8 cellular contexts compared by ENCODE assay signal in the genomic region with DNA sequence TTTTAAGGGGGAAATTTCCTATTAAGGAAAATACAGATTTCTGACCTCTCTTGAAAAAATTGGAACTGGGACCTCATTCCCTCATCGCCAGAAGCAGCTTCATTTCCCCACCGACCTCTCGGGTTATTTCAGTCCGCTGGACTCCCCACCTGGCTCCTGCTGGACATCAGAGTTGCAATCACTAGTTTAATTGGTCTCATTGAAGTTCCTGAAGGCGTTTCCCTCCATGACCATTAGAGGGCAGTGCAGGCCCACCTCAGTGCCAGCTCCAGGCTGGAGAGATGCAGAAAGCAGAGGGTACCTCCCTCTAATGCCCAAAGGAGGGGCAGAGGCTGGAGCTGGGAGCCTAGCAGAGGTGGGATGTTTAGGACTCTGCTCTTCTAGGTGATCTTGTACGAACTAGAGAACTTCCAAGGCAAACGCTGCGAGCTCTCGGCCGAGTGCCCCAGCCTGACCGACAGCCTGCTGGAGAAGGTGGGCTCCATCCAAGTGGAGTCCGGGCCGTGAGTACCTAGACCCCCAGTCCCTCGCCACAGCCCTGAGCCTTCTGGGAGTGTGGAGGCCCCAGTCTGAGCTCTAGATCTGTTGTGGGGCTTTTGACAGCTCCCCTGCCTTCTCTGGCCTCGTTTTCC. TPM values are rescaled to one million over a fixed set of nuclear protein-coding genes. Genes with fewer than 3 reads are reported as not detected.
DNase-seq lines count a peak whose midpoint lies in the region; ATAC-seq and TF ChIP-seq lines count a peak whose summit lies in the region.

No MANE protein-coding gene starts in this region.

- H3K36me3 ChIP-seq in spleen = peaks cover 0 to 5% (median 0%) of the 10 kb centered on the region in 6 donors

- TF ChIP-seq CTCF in spleen (IDR thresholded peaks at IDR 0.05 in 8 of 11, conservative IDR thresholded peaks at IDR 0.05 in 3 of 11) = peak; percentile 50 to 86 (median 80)

- H3K27me3 ChIP-seq in spleen (replicated peaks in 1 of 7) = peaks cover 0 to 6% (median 0%) of the 10 kb centered on the region in 7 donors

- ATAC-seq in GM21717 (IDR thresholded peaks at IDR 0.05; ENCODE audit: unreplicated experiment) (no peak), HG02884 (IDR thresholded peaks at IDR 0.05; ENCODE audit: unreplicated experiment) (no peak)

- intact Hi-C loops in spleen (cut with DNase I; ENCODE audit: low total_unique reads) = loop anchor here (10.0 kb wide), 1 partner anchor 58 kb away; no protein-coding TSS in a partner anchor

- H3K4me3 ChIP-seq in spleen = no peak overlapping the region

- no peaks in the 10 kb centered on the region for H3K9me3 ChIP-seq in spleen

- H3K27ac ChIP-seq in spleen = no peak overlapping the region

- H3K4me1 ChIP-seq in spleen = no peaks in the 10 kb centered on the region

- DNase-seq in GM03348 (ENCODE audit: low spot score) (peak; percentile 88), NCI-H1092 (lab: John Stamatoyannopoulos, UW) (peak; percentile 41), T-helper 9 cell (peak; percentile 23), astrocyte of the hippocampus (ENCODE audit: low read depth, low spot score) (peak; percentile 83), iPS DF 19.7 (ENCODE audit: low read depth, low spot score) (peak; percentile 38), spleen (no peak)

- 54 to 58% (median 55%) methylated on average over 15 of the region's 15 CpGs for WGBS in spleen, 5 donors

- TF ChIP-seq POLR2A in spleen (IDR thresholded peaks at IDR 0.05) = no peak

RNA-seq across cellular contexts. Expression of a gene that starts 2.7 kb away (rescaled TPM):
- not detected for total RNA-seq in spleen
- under 1 TPM in 2 of 3 donors, not detected in 1; 0.16 to 0.80 TPM for polyA plus RNA-seq in spleen

RNA-seq across cellular contexts. Expression of a gene that starts 17.0 kb away (rescaled TPM):
- total RNA-seq in spleen = under 1 TPM in 1 of 7 donors, not detected in 6; 0.44 TPM
- polyA plus RNA-seq in spleen = under 1 TPM in 2 of 3 donors, not detected in 1; 0.12 to 0.15 TPM
